1 cellular context compared by ENCODE assay signal in genomic region chr7:159031750-159032149, GRCh38.
TF ChIP-seq lines count a peak whose summit lies in the region.

No MANE protein-coding gene starts in this region.

TF ChIP-seq in GM23338, 12 proteins besides CTCF, POLR2A, EP300 and RAD21 (continued from another document):
- TF ChIP-seq CREB1 (CRISPR knock-in tag; IDR thresholded peaks at IDR 0.05; ENCODE audit: low read depth) (no peak), ZNF331 (CRISPR knock-in tag; IDR thresholded peaks at IDR 0.05; ENCODE audit: low read depth) (no peak), ZNF114 (CRISPR knock-in tag; IDR thresholded peaks at IDR 0.05) (no peak)
- TF ChIP-seq, protein P1, sequence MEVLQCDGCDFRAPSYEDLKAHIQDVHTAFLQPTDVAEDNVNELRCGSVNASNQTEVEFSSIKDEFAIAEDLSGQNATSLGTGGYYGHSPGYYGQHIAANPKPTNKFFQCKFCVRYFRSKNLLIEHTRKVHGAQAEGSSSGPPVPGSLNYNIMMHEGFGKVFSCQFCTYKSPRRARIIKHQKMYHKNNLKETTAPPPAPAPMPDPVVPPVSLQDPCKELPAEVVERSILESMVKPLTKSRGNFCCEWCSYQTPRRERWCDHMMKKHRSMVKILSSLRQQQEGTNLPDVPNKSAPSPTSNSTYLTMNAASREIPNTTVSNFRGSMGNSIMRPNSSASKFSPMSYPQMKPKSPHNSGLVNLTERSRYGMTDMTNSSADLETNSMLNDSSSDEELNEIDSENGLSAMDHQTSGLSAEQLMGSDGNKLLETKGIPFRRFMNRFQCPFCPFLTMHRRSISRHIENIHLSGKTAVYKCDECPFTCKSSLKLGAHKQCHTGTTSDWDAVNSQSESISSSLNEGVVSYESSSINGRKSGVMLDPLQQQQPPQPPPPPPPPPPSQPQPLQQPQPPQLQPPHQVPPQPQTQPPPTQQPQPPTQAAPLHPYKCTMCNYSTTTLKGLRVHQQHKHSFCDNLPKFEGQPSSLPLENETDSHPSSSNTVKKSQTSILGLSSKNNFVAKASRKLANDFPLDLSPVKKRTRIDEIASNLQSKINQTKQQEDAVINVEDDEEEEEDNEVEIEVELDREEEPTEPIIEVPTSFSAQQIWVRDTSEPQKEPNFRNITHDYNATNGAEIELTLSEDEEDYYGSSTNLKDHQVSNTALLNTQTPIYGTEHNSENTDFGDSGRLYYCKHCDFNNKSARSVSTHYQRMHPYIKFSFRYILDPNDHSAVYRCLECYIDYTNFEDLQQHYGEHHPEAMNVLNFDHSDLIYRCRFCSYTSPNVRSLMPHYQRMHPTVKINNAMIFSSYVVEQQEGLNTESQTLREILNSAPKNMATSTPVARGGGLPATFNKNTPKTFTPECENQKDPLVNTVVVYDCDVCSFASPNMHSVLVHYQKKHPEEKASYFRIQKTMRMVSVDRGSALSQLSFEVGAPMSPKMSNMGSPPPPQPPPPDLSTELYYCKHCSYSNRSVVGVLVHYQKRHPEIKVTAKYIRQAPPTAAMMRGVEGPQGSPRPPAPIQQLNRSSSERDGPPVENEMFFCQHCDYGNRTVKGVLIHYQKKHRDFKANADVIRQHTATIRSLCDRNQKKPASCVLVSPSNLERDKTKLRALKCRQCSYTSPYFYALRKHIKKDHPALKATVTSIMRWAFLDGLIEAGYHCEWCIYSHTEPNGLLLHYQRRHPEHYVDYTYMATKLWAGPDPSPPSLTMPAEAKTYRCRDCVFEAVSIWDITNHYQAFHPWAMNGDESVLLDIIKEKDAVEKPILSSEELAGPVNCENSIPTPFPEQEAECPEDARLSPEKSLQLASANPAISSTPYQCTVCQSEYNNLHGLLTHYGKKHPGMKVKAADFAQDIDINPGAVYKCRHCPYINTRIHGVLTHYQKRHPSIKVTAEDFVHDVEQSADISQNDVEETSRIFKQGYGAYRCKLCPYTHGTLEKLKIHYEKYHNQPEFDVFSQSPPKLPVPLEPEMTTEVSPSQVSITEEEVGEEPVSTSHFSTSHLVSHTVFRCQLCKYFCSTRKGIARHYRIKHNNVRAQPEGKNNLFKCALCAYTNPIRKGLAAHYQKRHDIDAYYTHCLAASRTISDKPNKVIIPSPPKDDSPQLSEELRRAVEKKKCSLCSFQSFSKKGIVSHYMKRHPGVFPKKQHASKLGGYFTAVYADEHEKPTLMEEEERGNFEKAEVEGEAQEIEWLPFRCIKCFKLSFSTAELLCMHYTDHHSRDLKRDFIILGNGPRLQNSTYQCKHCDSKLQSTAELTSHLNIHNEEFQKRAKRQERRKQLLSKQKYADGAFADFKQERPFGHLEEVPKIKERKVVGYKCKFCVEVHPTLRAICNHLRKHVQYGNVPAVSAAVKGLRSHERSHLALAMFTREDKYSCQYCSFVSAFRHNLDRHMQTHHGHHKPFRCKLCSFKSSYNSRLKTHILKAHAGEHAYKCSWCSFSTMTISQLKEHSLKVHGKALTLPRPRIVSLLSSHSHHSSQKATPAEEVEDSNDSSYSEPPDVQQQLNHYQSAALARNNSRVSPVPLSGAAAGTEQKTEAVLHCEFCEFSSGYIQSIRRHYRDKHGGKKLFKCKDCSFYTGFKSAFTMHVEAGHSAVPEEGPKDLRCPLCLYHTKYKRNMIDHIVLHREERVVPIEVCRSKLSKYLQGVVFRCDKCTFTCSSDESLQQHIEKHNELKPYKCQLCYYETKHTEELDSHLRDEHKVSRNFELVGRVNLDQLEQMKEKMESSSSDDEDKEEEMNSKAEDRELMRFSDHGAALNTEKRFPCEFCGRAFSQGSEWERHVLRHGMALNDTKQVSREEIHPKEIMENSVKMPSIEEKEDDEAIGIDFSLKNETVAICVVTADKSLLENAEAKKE (CRISPR knock-in tag; IDR thresholded peaks at IDR 0.05), result no peak
- TF ChIP-seq, protein P2, sequence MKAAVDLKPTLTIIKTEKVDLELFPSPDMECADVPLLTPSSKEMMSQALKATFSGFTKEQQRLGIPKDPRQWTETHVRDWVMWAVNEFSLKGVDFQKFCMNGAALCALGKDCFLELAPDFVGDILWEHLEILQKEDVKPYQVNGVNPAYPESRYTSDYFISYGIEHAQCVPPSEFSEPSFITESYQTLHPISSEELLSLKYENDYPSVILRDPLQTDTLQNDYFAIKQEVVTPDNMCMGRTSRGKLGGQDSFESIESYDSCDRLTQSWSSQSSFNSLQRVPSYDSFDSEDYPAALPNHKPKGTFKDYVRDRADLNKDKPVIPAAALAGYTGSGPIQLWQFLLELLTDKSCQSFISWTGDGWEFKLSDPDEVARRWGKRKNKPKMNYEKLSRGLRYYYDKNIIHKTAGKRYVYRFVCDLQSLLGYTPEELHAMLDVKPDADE (IDR thresholded peaks at IDR 0.05), result no peak
TF ChIP-seq in GM23338: peak in this region for 0.
